In genomic region chr4:7939377-7940108, GRCh38 we compare ENCODE assay signal across 8 cellular contexts. TPM values are rescaled to one million over a fixed set of nuclear protein-coding genes. Genes with fewer than 3 reads are reported as not detected.
DNase-seq lines count a peak whose midpoint lies in the region; ATAC-seq and TF ChIP-seq lines count a peak whose summit lies in the region.

Gene AFAP1 (minus strand): TSS chr4:7939861. CDS start chr4:7872078, 67,783 bp downstream.

- peak; percentile 25 for ATAC-seq in GM19468 (IDR thresholded peaks at IDR 0.05; ENCODE audit: extremely low read depth, unreplicated experiment)
- peak; percentile 94 to 96 for ATAC-seq in stimulated activated naive B cell treated with anti-CD40 and anti-IgM and Interleukin-4, amounts not matched to agents 10 μg/mL and 1 μg/mL and 100 μg/mL, for 72 hours (replicated peaks)

- H3K9me3 Mint-ChIP-seq in nephron: no peaks in the 10 kb centered on the region
- peaks cover 0 to 2% of the 10 kb centered on the region in 2 donors for H3K9me3 Mint-ChIP-seq in stimulated activated naive B cell treated with anti-CD40 and anti-IgM and Interleukin-4, amounts not matched to agents 10 μg/mL and 1 μg/mL and 100 μg/mL, for 72 hours

- peak within 1 kb of the TSS; percentile 89 for H3K4me3 ChIP-seq in fibroblast of villous mesenchyme (ENCODE audit: low read depth, low read length)

- peak within 1 kb of the TSS; percentile 84 for H3K27ac ChIP-seq in C4-2B

- no peak for TF ChIP-seq CTCF in C4-2B (conservative IDR thresholded peaks at IDR 0.05)
- no peak for TF ChIP-seq CTCF in fibroblast of villous mesenchyme (IDR thresholded peaks at IDR 0.05; ENCODE audit: insufficient read depth, low read depth, low read length)
- TF ChIP-seq CTCF in nephron (IDR thresholded peaks at IDR 0.05; ENCODE audit: unreplicated experiment in 3 of 3): no peak

- peaks cover 49% of the 10 kb centered on the region for H3K4me1 Mint-ChIP-seq in nephron
- H3K4me1 Mint-ChIP-seq in stimulated activated naive B cell treated with anti-CD40 and anti-IgM and Interleukin-4, amounts not matched to agents 10 μg/mL and 1 μg/mL and 100 μg/mL, for 72 hours: peaks cover 8% of the 10 kb centered on the region in 2 donors

- H3K27ac Mint-ChIP-seq in nephron: peak within 1 kb of the TSS; percentile 51 to 90 (median 87)
- no peak within 1 kb of the TSS for H3K27ac Mint-ChIP-seq in stimulated activated naive B cell treated with anti-CD40 and anti-IgM and Interleukin-4, amounts not matched to agents 10 μg/mL and 1 μg/mL and 100 μg/mL, for 72 hours

- no peaks in the 10 kb centered on the region for H3K36me3 Mint-ChIP-seq in nephron (ENCODE audit: low read depth)
- no peaks in the 10 kb centered on the region for H3K36me3 Mint-ChIP-seq in stimulated activated naive B cell treated with anti-CD40 and anti-IgM and Interleukin-4, amounts not matched to agents 10 μg/mL and 1 μg/mL and 100 μg/mL, for 72 hours

- H3K4me3 Mint-ChIP-seq in nephron: peak within 1 kb of the TSS; percentile 95 to 97 (median 96)
- H3K4me3 Mint-ChIP-seq in stimulated activated naive B cell treated with anti-CD40 and anti-IgM and Interleukin-4, amounts not matched to agents 10 μg/mL and 1 μg/mL and 100 μg/mL, for 72 hours: peak within 1 kb of the TSS in 1 of 2 donors; percentile 59

- peaks cover 9% of the 10 kb centered on the region for H3K27me3 Mint-ChIP-seq in nephron (ENCODE audit: low read depth)
- H3K27me3 Mint-ChIP-seq in stimulated activated naive B cell treated with anti-CD40 and anti-IgM and Interleukin-4, amounts not matched to agents 10 μg/mL and 1 μg/mL and 100 μg/mL, for 72 hours: peaks cover 44 to 70% of the 10 kb centered on the region in 2 donors

- DNase-seq in HUDEP-2 (lab: John Stamatoyannopoulos, UW; ENCODE audit: unreplicated experiment in 76 of 76) (peak in 53 of 76 experiments; percentile 0 to 71 (median 32)), SHP77 treated with DMSO at 0.1 percent for 48 hours (lab: John Stamatoyannopoulos, UW) (peak; percentile 7), activated gamma-delta T cell treated with Interleukin-2 at 50 U/mL for 16 hours (peak; percentile 85), fibroblast of villous mesenchyme (ENCODE audit: low read depth) (peak; percentile 84)
- peak; percentile 47 for DNase-seq in stimulated activated naive B cell treated with anti-CD40 and anti-IgM and Interleukin-4, amounts not matched to agents 10 μg/mL and 1 μg/mL and 100 μg/mL, for 72 hours

RNA-seq across cellular contexts. Expression of gene AFAP1, which starts in this region (rescaled TPM):
- total RNA-seq in fibroblast of villous mesenchyme: 84.4 and 133 TPM in 2 replicates

Comparison
In these comparisons a context has a peak if more than half of its experiments do, and no peak if none do; other contexts are left out.
1. Peak in every context shown above with its lines: DNase-seq, ATAC-seq, H3K4me3 ChIP-seq and H3K27ac ChIP-seq.
2. DNase-seq: peak in every context shown above with its lines; median percentile 85 in activated gamma-delta T cell treated with Interleukin-2 at 50 U/mL for 16 hours; 84 in fibroblast of villous mesenchyme; 47 in stimulated activated naive B cell treated with anti-CD40 and anti-IgM and Interleukin-4, amounts not matched to agents 10 μg/mL and 1 μg/mL and 100 μg/mL, for 72 hours; 32 in HUDEP-2; 7 in SHP77 treated with DMSO at 0.1 percent for 48 hours.